Comparison of ENCODE assay signal across 23 cellular contexts in the genomic region with DNA sequence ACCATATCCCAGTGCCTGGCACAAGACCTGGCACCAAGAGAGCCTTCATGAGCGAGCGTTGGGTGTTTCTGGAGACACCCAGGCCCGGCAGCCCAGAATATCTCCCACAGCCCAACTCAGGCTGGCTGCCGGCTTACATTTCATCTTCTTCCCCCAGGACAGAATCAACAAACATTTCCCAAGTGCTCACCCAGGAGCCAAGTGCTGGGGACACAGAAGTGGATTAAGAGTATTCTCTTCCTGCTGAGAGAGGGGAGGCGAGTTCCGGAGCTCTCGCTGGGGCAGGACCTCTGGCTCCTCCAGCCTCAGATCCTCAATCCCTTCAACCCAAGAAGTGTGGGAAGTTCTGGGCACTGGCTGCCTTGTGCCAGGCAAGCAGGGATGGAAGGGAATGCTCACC. TPM values are rescaled to one million over a fixed set of nuclear protein-coding genes. Genes with fewer than 3 reads are reported as not detected.
DNase-seq lines count a peak whose midpoint lies in the region; ATAC-seq and TF ChIP-seq lines count a peak whose summit lies in the region.
"Had no signal": no experiment of that assay in that cellular context is flagged by ENCODE, and none has a peak within 500 bp of the region (broad histone marks: within the 10 kb centered on the region; RNA-seq: fewer than 3 reads in every experiment).

No MANE protein-coding gene starts in this region.

- POLR2A ChIA-PET in CD4-positive, alpha-beta T cell (lab: Charles Lee): no interaction called here
- POLR2A ChIA-PET in PC-9 (lab: Charles Lee; ENCODE audit: unreplicated experiment): no interaction called here

- H3K4me2 ChIP-seq in PC-9 (peak overlapping the region; percentile 29), neural progenitor cell (no peak overlapping the region)

- no peak for ATAC-seq in CD4-positive, alpha-beta T cell (ENCODE audit: poor library complexity)
- ATAC-seq in HG02938 (IDR thresholded peaks at IDR 0.05; ENCODE audit: unreplicated experiment): no peak
- no peak for ATAC-seq in GM19467 (IDR thresholded peaks at IDR 0.05; ENCODE audit: unreplicated experiment)
- ATAC-seq: K562, left cardiac atrium, mucosa of descending colon had no signal

- H3K9ac ChIP-seq in neural progenitor cell: no peak overlapping the region

- no TSS peak for BruUV-seq in PC-9 (replicated peaks; lab: Mats Ljungman, UMichigan)

- no peak for TF ChIP-seq CTCF in CD4-positive, alpha-beta T cell (IDR thresholded peaks at IDR 0.05)
- TF ChIP-seq CTCF in PC-9 (conservative IDR thresholded peaks at IDR 0.05) (no peak), dorsolateral prefrontal cortex (IDR thresholded peaks at IDR 0.05 in 54 of 56, conservative IDR thresholded peaks at IDR 0.05 in 2 of 56; ENCODE audit: low read depth in 1 of 56, partially characterized antibody in 56 of 56) (no peak), neural progenitor cell (IDR thresholded peaks at IDR 0.05) (no peak), stomach (IDR thresholded peaks at IDR 0.05) (no peak)

- DNase-seq in CD4-positive, alpha-beta T cell: no peak
- DNase-seq in PC-9 (no peak), dorsolateral prefrontal cortex (no peak), neural progenitor cell (ENCODE audit: low spot score) (no peak), HuH-7.5 (ENCODE audit: low spot score) (no peak), stomach (no peak)
- DNase-seq: activated CD4-positive, alpha-beta T cell treated with anti-CD3 and anti-CD28 coated beads, Interleukin-2, amount 50 U/mL, for 1 hour; activated naive CD4-positive, alpha-beta T cell treated with anti-CD3 and anti-CD28 coated beads for 36 hours; DND-41; foreskin fibroblast; HFFc6; left cardiac atrium; mucosa of descending colon; MV-4-11; NCI-H187 treated with DMSO at 0.1 percent for 48 hours; NCI-H446 treated with DMSO at 0.1 percent for 48 hours; NK-92 treated with Interleukin-12 subunit alpha and Interleukin-12 subunit beta, amount 100 ng/mL, for 24 hours; retina; SW 1271 had no signal

- no peak overlapping the region for H3K4me3 ChIP-seq in PC-9
- no peak overlapping the region for H3K4me3 ChIP-seq in dorsolateral prefrontal cortex
- H3K4me3 ChIP-seq in neural progenitor cell: no peak overlapping the region
- no peak overlapping the region for H3K4me3 ChIP-seq in stomach
- H3K4me3 ChIP-seq: K562, mucosa of descending colon, thoracic aorta had no signal

- no peaks in the 10 kb centered on the region for H3K9me2 ChIP-seq in PC-9 (ENCODE audit: insufficient read depth)

- no peaks in the 10 kb centered on the region for H3K27me3 Mint-ChIP-seq in CD4-positive, alpha-beta T cell
- peaks cover 9% of the 10 kb centered on the region for H3K27me3 Mint-ChIP-seq in neural progenitor cell (ENCODE audit: insufficient read depth, low read depth)

- peaks cover 4% of the 10 kb centered on the region for H3K36me3 Mint-ChIP-seq in CD4-positive, alpha-beta T cell (ENCODE audit: low read depth)
- no peaks in the 10 kb centered on the region for H3K36me3 Mint-ChIP-seq in neural progenitor cell

- H3K27ac ChIP-seq in CD4-positive, alpha-beta T cell (ENCODE audit: low read depth, low read length): peak overlapping the region; percentile 7
- H3K27ac ChIP-seq in PC-9 (0 out of 2 replicates have a peak overlapping the region, but pooled peaks have one; percentile 27), dorsolateral prefrontal cortex (peak overlapping the region in 31 of 59 donors; percentile 9 to 63 (median 33)), neural progenitor cell (no peak overlapping the region), stomach (peak overlapping the region in 1 of 5 donors; percentile 13)

- H3K79me2 ChIP-seq in PC-9 (ENCODE audit: low read depth) (peaks cover 44% of the 10 kb centered on the region), neural progenitor cell (ENCODE audit: low read depth) (no peaks in the 10 kb centered on the region)

- TF ChIP-seq EP300 in stomach (IDR thresholded peaks at IDR 0.05): no peak

- H3K9me3 Mint-ChIP-seq in CD4-positive, alpha-beta T cell: no peaks in the 10 kb centered on the region
- no peaks in the 10 kb centered on the region for H3K9me3 Mint-ChIP-seq in neural progenitor cell
- H3K9me3 Mint-ChIP-seq: activated naive CD4-positive, alpha-beta T cell treated with anti-CD3 and anti-CD28 coated beads for 36 hours; HFFc6 had no signal

- H2AFZ ChIP-seq in PC-9 (no peak overlapping the region), neural progenitor cell (replicated peaks) (no peak overlapping the region)

- H4K20me1 ChIP-seq in PC-9 (ENCODE audit: insufficient read depth): no peaks in the 10 kb centered on the region
- no peaks in the 10 kb centered on the region for H4K20me1 ChIP-seq in neural progenitor cell (ENCODE audit: low read depth)

- CTCF ChIA-PET in CD4-positive, alpha-beta T cell (lab: Charles Lee): no interaction called here
- CTCF ChIA-PET in PC-9 (lab: Charles Lee): interaction anchor here (1.1 kb wide), 1 partner anchor 20 kb away, joined by 4 read pairs; no protein-coding TSS in a partner anchor

- peaks cover 89% of the 10 kb centered on the region for H3K4me1 Mint-ChIP-seq in CD4-positive, alpha-beta T cell (ENCODE audit: low read depth)
- H3K4me1 Mint-ChIP-seq in neural progenitor cell: peaks cover 37% of the 10 kb centered on the region

- intact Hi-C loops in CD4-positive, alpha-beta T cell (cut with DNase I, micrococcal nuclease): no loop called here
- intact Hi-C loops in PC-9 (cut with micrococcal nuclease; ENCODE audit: unreplicated experiment) (no loop called here), dorsolateral prefrontal cortex (cut with DNase I) (no loop called here), stomach (cut with DNase I; ENCODE audit: low total_unique reads) (no loop called here)

- peak overlapping the region; percentile 88 for H3K27ac Mint-ChIP-seq in CD4-positive, alpha-beta T cell
- H3K27ac Mint-ChIP-seq in neural progenitor cell: peak overlapping the region; percentile 85
- H3K27ac Mint-ChIP-seq: activated naive CD4-positive, alpha-beta T cell treated with anti-CD3 and anti-CD28 coated beads for 36 hours had no signal

- H3K36me3 ChIP-seq in PC-9 (ENCODE audit: low read depth) (no peaks in the 10 kb centered on the region), neural progenitor cell (no peaks in the 10 kb centered on the region), stomach (no peaks in the 10 kb centered on the region)

- H3K9me3 ChIP-seq in CD4-positive, alpha-beta T cell (ENCODE audit: control insufficient read depth, low read length): no peaks in the 10 kb centered on the region
- H3K9me3 ChIP-seq in PC-9 (ENCODE audit: insufficient read depth, low read depth) (no peaks in the 10 kb centered on the region), neural progenitor cell (ENCODE audit: low read depth) (no peaks in the 10 kb centered on the region), stomach (no peaks in the 10 kb centered on the region)
- H3K9me3 ChIP-seq: mucosa of descending colon, thoracic aorta had no signal

- 49 to 73% (median 72%) methylated on average over 6 to 7 of the region's 7 CpGs for WGBS in stomach, 5 donors

- H3K4me3 Mint-ChIP-seq in CD4-positive, alpha-beta T cell: no peak overlapping the region
- no peak overlapping the region for H3K4me3 Mint-ChIP-seq in neural progenitor cell
- H3K4me3 Mint-ChIP-seq: activated naive CD4-positive, alpha-beta T cell treated with anti-CD3 and anti-CD28 coated beads for 36 hours; HFFc6 had no signal

- H3K4me1 ChIP-seq in PC-9 (replicated peaks; ENCODE audit: insufficient read depth): peaks cover 39% of the 10 kb centered on the region
- H3K4me1 ChIP-seq in neural progenitor cell: peaks cover 3% of the 10 kb centered on the region
- peaks cover 5 to 55% (median 35%) of the 10 kb centered on the region in 4 donors for H3K4me1 ChIP-seq in stomach

- H3F3A ChIP-seq in PC-9 (ENCODE audit: insufficient read depth, low read depth) (0 out of 2 replicates have a peak, but pooled peaks cover 5% of the 10 kb centered on the region), neural progenitor cell (ENCODE audit: low read depth) (no peaks in the 10 kb centered on the region)

- no peak for TF ChIP-seq POLR2A in stomach (IDR thresholded peaks at IDR 0.05)

- no peaks in the 10 kb centered on the region for H3K27me3 ChIP-seq in CD4-positive, alpha-beta T cell (ENCODE audit: control insufficient read depth, insufficient read depth, low read length)
- no peaks in the 10 kb centered on the region for H3K27me3 ChIP-seq in PC-9 (ENCODE audit: insufficient read depth, low read depth)
- no peaks in the 10 kb centered on the region for H3K27me3 ChIP-seq in dorsolateral prefrontal cortex
- no peaks in the 10 kb centered on the region for H3K27me3 ChIP-seq in neural progenitor cell
- no peaks in the 10 kb centered on the region for H3K27me3 ChIP-seq in stomach

RNA-seq across cellular contexts. Expression of gene IFFO2, which starts 23.6 kb away (rescaled TPM):
- 100 to 1,000 TPM; 106 to 112 TPM for total RNA-seq in CD4-positive, alpha-beta T cell
- total RNA-seq in PC-9 (2021): 11.7 and 16.5 TPM in 2 replicates
- 10 to 100 TPM; 15.3 to 36.0 (median 21.7) TPM for total RNA-seq in dorsolateral prefrontal cortex
- 0.65 and 1.5 TPM in 2 replicates for total RNA-seq in neural progenitor cell (ENCODE audit: low replicate concordance)
- 10 to 100 TPM in 2 of 5 donors, 1 to 10 TPM in 2, under 1 TPM in 1; 0.58 to 47.8 (median 7.7) TPM for total RNA-seq in stomach
- polyA plus RNA-seq in stomach: 1 to 10 TPM in 2 of 3 donors, under 1 TPM in 1; 0.92 to 5.1 (median 3.4) TPM

RNA-seq across cellular contexts. Expression of gene ALDH4A1, which starts 30.5 kb away (rescaled TPM):
- total RNA-seq in CD4-positive, alpha-beta T cell: under 1 TPM; 0.61 to 0.71 TPM
- total RNA-seq in PC-9 (2021): 15.0 and 19.4 TPM in 2 replicates
- total RNA-seq in dorsolateral prefrontal cortex: 100 to 1,000 TPM in 1 of 120 experiments, 10 to 100 TPM in 119; 16.8 to 112 (median 40.4) TPM
- 21.8 and 39.9 TPM in 2 replicates for total RNA-seq in neural progenitor cell (ENCODE audit: low replicate concordance)
- total RNA-seq in stomach: 10 to 100 TPM in 1 of 5 donors, 1 to 10 TPM in 4; 3.5 to 11.0 (median 7.6) TPM
- 10 to 100 TPM in 2 of 3 donors, 1 to 10 TPM in 1; 6.7 to 16.0 (median 11.1) TPM for polyA plus RNA-seq in stomach
